ENCODE assay signal across 23 cellular contexts in the genomic region with DNA sequence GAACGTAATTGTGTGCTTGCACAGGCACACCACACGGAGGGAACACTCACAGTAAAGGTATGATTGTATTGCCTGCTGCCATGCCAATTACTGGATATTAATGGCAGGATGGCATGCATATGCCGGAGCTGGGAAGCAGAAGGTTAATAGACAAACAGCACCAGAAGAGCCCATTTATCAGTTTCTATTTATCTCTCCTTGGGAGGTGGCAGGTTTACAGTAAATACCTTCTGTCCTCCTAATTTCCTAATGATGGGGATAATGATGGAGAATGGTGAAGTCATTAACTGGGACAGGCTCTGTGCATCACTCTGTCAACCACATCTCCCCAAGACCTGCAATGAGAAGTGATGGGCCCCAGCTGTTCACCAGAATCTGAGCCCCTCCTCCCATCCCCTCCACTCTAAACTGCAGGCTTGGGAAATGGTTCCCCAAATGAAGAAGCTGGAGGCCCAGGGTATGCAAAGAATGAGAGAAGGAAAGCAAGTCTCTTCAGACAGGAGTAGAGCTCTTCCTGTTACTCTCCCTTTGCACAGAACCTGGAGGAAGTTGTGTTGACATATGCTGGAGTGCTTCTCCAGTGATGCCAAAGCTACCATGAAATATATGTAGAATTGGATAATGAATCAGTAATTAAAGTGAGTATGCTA.
DNase-seq lines count a peak whose midpoint lies in the region; ATAC-seq and TF ChIP-seq lines count a peak whose summit lies in the region.
"Had no signal": no experiment of that assay in that cellular context is flagged by ENCODE, and none has a peak within 500 bp of the region (broad histone marks: within the 10 kb centered on the region; RNA-seq: fewer than 3 reads in every experiment).

No MANE protein-coding gene starts in this region.

- WGBS in endodermal cell (ENCODE audit: insufficient coverage in 1 of 2, insufficient read length in 1 of 2), 2 experiments: 82 to 94% methylated on average over 2 to 3 of the region's 3 CpGs
- 76% methylated on average over 3 of the region's 3 CpGs for WGBS in suprapubic skin

- H3K9me3 ChIP-seq in DND-41 (ENCODE audit: insufficient read depth, low read length, severe bottlenecking) (no peaks in the 10 kb centered on the region), endodermal cell (ENCODE audit: control insufficient read depth, low read length) (peaks cover 5% of the 10 kb centered on the region), suprapubic skin (no peaks in the 10 kb centered on the region)
- H3K9me3 ChIP-seq: esophagus muscularis mucosa, HAP-1, SK-N-SH had no signal

- H2AFZ ChIP-seq in DND-41 (ENCODE audit: low read depth, low read length): no peak overlapping the region

- H3K27ac ChIP-seq in DND-41 (ENCODE audit: low read length): no peak overlapping the region
- H3K27ac ChIP-seq in endodermal cell (ENCODE audit: low read depth, low read length): no peak overlapping the region
- no peak overlapping the region for H3K27ac ChIP-seq in suprapubic skin
- H3K27ac ChIP-seq: BLaER1 treated with 17β-estradiol and CSF1 and Interleukin-3, amounts not matched to agents 10 nM and 100 nM; brain microvascular endothelial cell; esophagus muscularis mucosa had no signal

- H3K4me2 ChIP-seq in DND-41 (ENCODE audit: insufficient read depth, low read length): no peak overlapping the region
- H3K4me2 ChIP-seq: BLaER1 treated with 17β-estradiol and CSF1 and Interleukin-3, amounts not matched to agents 10 nM and 100 nM; SK-N-SH had no signal

- no peaks in the 10 kb centered on the region for H3K36me3 Mint-ChIP-seq in endodermal cell (ENCODE audit: low read depth)

- TF ChIP-seq POLR2A in suprapubic skin (IDR thresholded peaks at IDR 0.05): no peak

- H3K4me3 ChIP-seq in DND-41 (ENCODE audit: low read depth in 1 of 2, low read length in 2 of 2): no peak overlapping the region
- H3K4me3 ChIP-seq in endodermal cell (ENCODE audit: low read length): no peak overlapping the region
- H3K4me3 ChIP-seq in suprapubic skin: no peak overlapping the region
- H3K4me3 ChIP-seq: BLaER1 treated with 17β-estradiol and CSF1 and Interleukin-3, amounts not matched to agents 10 nM and 100 nM; esophagus muscularis mucosa; HAP-1 had no signal

- ATAC-seq in DND-41 (ENCODE audit: insufficient read depth, low read depth): peak; percentile 19; the same call in 1 of the 3 replicates
- ATAC-seq: activated CD8-positive, alpha-beta T cell treated with anti-CD3 and anti-CD28 coated beads, Interleukin-2, amount 10 ng/mL, durations not matched to agents 7 days and 5 days; effector memory CD8-positive, alpha-beta T cell had no signal

- H3K27me3 ChIP-seq in DND-41 (ENCODE audit: insufficient read depth, low read length, poor library complexity) (no peaks in the 10 kb centered on the region), endodermal cell (ENCODE audit: control insufficient read depth, insufficient read depth, low read length, poor library complexity, severe bottlenecking) (peaks cover 21% of the 10 kb centered on the region), suprapubic skin (no peaks in the 10 kb centered on the region)
- H3K27me3 ChIP-seq: BLaER1 treated with 17β-estradiol and CSF1 and Interleukin-3, amounts not matched to agents 10 nM and 100 nM; brain microvascular endothelial cell; esophagus muscularis mucosa had no signal

- peaks cover 14% of the 10 kb centered on the region for H3K27me3 Mint-ChIP-seq in endodermal cell (ENCODE audit: insufficient read depth)
- H3K27me3 Mint-ChIP-seq: effector memory CD8-positive, alpha-beta T cell had no signal

- H3K36me3 ChIP-seq in DND-41 (ENCODE audit: insufficient read depth, low read length) (no peaks in the 10 kb centered on the region), endodermal cell (ENCODE audit: control insufficient read depth, insufficient read depth, low read length) (no peaks in the 10 kb centered on the region), suprapubic skin (no peaks in the 10 kb centered on the region)
- H3K36me3 ChIP-seq: BLaER1 treated with 17β-estradiol and CSF1 and Interleukin-3, amounts not matched to agents 10 nM and 100 nM; brain microvascular endothelial cell; esophagus muscularis mucosa; HAP-1 had no signal

- DNase-seq in DND-41 (no peak), NCI-H1694 treated with DMSO at 0.1 percent for 48 hours (lab: John Stamatoyannopoulos, UW) (peak; percentile 99), NCI-H748 (lab: John Stamatoyannopoulos, UW; ENCODE audit: unreplicated experiment) (peak; percentile 73), endodermal cell (peak; percentile 46), NCI-H345 treated with DMSO at 0.1 percent for 48 hours (lab: John Stamatoyannopoulos, UW; ENCODE audit: unreplicated experiment) (no peak), suprapubic skin (ENCODE audit: low spot score in 2 of 2) (no peak), amygdala (lab: John Stamatoyannopoulos, UW) (no peak)
- DNase-seq: activated CD4-positive, CD25-positive, alpha-beta regulatory T cell; activated CD8-positive, alpha-beta T cell treated with anti-CD3 and anti-CD28 coated beads, Interleukin-2, amount 10 ng/mL, durations not matched to agents 7 days and 5 days; activated T-cell treated with anti-CD3 and anti-CD28 coated beads, Interleukin-2, amount 50 U/mL, for 1 hour; brain microvascular endothelial cell; Calu3; effector memory CD8-positive, alpha-beta T cell; hippocampal formation; KG1; MV-4-11; nephron progenitor cell; posterior cingulate gyrus; SK-N-SH; T-helper 9 cell had no signal

- H3K9ac ChIP-seq in DND-41 (ENCODE audit: low read depth, low read length): no peak overlapping the region
- H3K9ac ChIP-seq in endodermal cell (ENCODE audit: extremely low read depth, low read length, poor library complexity, severe bottlenecking): no peak overlapping the region
- H3K9ac ChIP-seq: BLaER1 treated with 17β-estradiol and CSF1 and Interleukin-3, amounts not matched to agents 10 nM and 100 nM; SK-N-SH had no signal

- TF ChIP-seq CTCF in DND-41 (IDR thresholded peaks at IDR 0.05; ENCODE audit: borderline replicate concordance, extremely low read depth, low read length, poor library complexity, severe bottlenecking): no peak
- TF ChIP-seq CTCF in endodermal cell (conservative IDR thresholded peaks at IDR 0.05): no peak
- no peak for TF ChIP-seq CTCF in suprapubic skin (IDR thresholded peaks at IDR 0.05)

- peaks cover 25% of the 10 kb centered on the region for H3K4me1 Mint-ChIP-seq in endodermal cell
- H3K4me1 Mint-ChIP-seq: nephron progenitor cell had no signal

- no peak for TF ChIP-seq EP300 in suprapubic skin (IDR thresholded peaks at IDR 0.05)

- H3K4me1 ChIP-seq in DND-41 (ENCODE audit: insufficient read depth, low read length): no peaks in the 10 kb centered on the region
- H3K4me1 ChIP-seq in endodermal cell (ENCODE audit: control insufficient read depth, insufficient read depth, low read length): peaks cover 4% of the 10 kb centered on the region
- no peaks in the 10 kb centered on the region for H3K4me1 ChIP-seq in suprapubic skin
- H3K4me1 ChIP-seq: BLaER1 treated with 17β-estradiol and CSF1 and Interleukin-3, amounts not matched to agents 10 nM and 100 nM; esophagus muscularis mucosa; HAP-1 had no signal

- H3K4me3 Mint-ChIP-seq in endodermal cell: no peak overlapping the region
- H3K4me3 Mint-ChIP-seq: activated CD8-positive, alpha-beta T cell treated with anti-CD3 and anti-CD28 coated beads, Interleukin-2, amount 10 ng/mL, durations not matched to agents 7 days and 5 days; effector memory CD8-positive, alpha-beta T cell; nephron progenitor cell had no signal

- H3K9me3 Mint-ChIP-seq in endodermal cell: peaks cover 18% of the 10 kb centered on the region

- H3K79me2 ChIP-seq in DND-41 (ENCODE audit: insufficient read depth, low read length): no peaks in the 10 kb centered on the region

- no peaks in the 10 kb centered on the region for H4K20me1 ChIP-seq in DND-41 (ENCODE audit: insufficient read depth, low read length)
- H4K20me1 ChIP-seq: BLaER1 treated with 17β-estradiol and CSF1 and Interleukin-3, amounts not matched to agents 10 nM and 100 nM had no signal

- H3K27ac Mint-ChIP-seq in endodermal cell: no peak overlapping the region
- H3K27ac Mint-ChIP-seq: activated CD8-positive, alpha-beta T cell treated with anti-CD3 and anti-CD28 coated beads, Interleukin-2, amount 10 ng/mL, durations not matched to agents 7 days and 5 days; effector memory CD8-positive, alpha-beta T cell; nephron progenitor cell had no signal

Comparison
In these comparisons a context has a peak if more than half of its experiments do, and no peak if none do; other contexts are left out.
1. DNase-seq: peak in NCI-H1694 treated with DMSO at 0.1 percent for 48 hours (single experiment), NCI-H748 (single experiment) and endodermal cell (single experiment); none in DND-41 (single experiment), NCI-H345 treated with DMSO at 0.1 percent for 48 hours (single experiment), suprapubic skin (0 of 2) and amygdala (0 of 56).